In the genomic region with DNA sequence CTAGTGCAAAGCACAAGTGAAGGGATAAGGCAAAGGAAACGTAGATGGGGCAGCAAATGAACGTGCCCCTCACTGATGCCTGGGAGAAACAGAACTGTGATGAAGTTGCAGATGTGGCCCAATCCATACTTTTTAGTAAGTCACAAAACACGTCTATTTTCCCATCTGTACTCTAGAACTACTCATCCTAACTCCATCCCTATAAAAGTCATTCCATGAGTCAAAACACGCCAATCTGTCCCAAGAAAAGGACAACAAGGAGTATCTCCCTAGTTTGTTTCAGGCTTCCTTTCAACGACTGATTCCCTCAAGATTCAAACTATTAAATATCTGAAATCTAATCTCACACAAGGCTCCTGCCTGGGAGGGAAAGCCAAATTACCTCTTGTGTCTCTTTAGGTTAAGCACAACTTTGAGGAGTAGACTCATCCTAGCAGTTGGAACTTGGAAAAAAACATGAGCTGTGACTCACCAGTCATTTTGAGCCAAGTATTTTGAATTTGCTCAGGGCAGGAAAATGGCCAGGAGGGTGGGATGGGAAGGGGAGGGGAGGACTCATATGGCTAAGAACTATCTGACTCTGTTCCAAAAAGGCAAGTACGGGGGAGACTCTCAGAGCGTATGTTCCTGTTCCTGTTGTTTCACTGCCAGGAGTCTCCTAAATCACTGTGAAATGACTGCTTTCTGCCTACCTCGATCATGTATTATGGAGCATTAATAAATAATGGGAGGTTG, we compare ENCODE assay signal across 8 cellular contexts.
DNase-seq lines count a peak whose midpoint lies in the region; ATAC-seq and TF ChIP-seq lines count a peak whose summit lies in the region.
"Had no signal": no experiment of that assay in that cellular context is flagged by ENCODE, and none has a peak within 500 bp of the region (broad histone marks: within the 10 kb centered on the region; RNA-seq: fewer than 3 reads in every experiment).

No MANE protein-coding gene starts in this region.

- H3K27ac ChIP-seq in Peyer's patch (no peak overlapping the region), upper lobe of right lung (no peak overlapping the region)

- peaks cover 0 to 4% (median 0%) of the 10 kb centered on the region in 4 donors for H3K4me1 ChIP-seq in Peyer's patch
- H3K4me1 ChIP-seq in upper lobe of right lung, result no peaks in the 10 kb centered on the region

- H3K36me3 ChIP-seq in Peyer's patch, result no peaks in the 10 kb centered on the region
- no peaks in the 10 kb centered on the region for H3K36me3 ChIP-seq in upper lobe of right lung

- H3K4me3 ChIP-seq in Peyer's patch (no peak overlapping the region), upper lobe of right lung (no peak overlapping the region)

- no peaks in the 10 kb centered on the region for H3K9me3 ChIP-seq in Peyer's patch
- H3K9me3 ChIP-seq in upper lobe of right lung, result no peaks in the 10 kb centered on the region

- H3K4me1 Mint-ChIP-seq in MCF 10A (ENCODE audit: insufficient read depth, unreplicated experiment), result peaks cover 90% of the 10 kb centered on the region

- H3K36me3 Mint-ChIP-seq in MCF 10A (ENCODE audit: insufficient read depth, unreplicated experiment), result no peaks in the 10 kb centered on the region

- no peaks in the 10 kb centered on the region for H3K9me3 Mint-ChIP-seq in MCF 10A (ENCODE audit: unreplicated experiment)

- H3K4me3 Mint-ChIP-seq in MCF 10A (ENCODE audit: unreplicated experiment), result peak overlapping the region; percentile 40

- no peak for ATAC-seq in upper lobe of right lung

- TF ChIP-seq POLR2A in Peyer's patch (IDR thresholded peaks at IDR 0.05), result no peak

- H3K27ac Mint-ChIP-seq in MCF 10A (ENCODE audit: low read depth, unreplicated experiment), result peak overlapping the region; percentile 86

- DNase-seq in HT1080 (ENCODE audit: low read depth) (peak; percentile 94), MCF 10A (ENCODE audit: unreplicated experiment) (peak; percentile 100), iris pigment epithelial cell (ENCODE audit: low read depth) (peak; percentile 93), ureter (ENCODE audit: low spot score) (peak; percentile 50), Peyer's patch (no peak), upper lobe of right lung (no peak)
- no peak for DNase-seq in stimulated activated CD4-positive, alpha-beta T cell treated with anti-CD3 and anti-CD28 coated beads, Interleukin-2, amount 100 ng/mL, for 24 hours
- DNase-seq: NCI-H146 had no signal

- BruUV-seq in MCF 10A (replicated peaks; lab: Mats Ljungman, UMichigan), result TSS peak; percentile 81

- H3K27me3 Mint-ChIP-seq in MCF 10A (ENCODE audit: insufficient read depth, unreplicated experiment), result no peaks in the 10 kb centered on the region

- POLR2A ChIA-PET in MCF 10A (lab: Yijun Ruan, JAX), result interaction anchor here (0.5 to 41.8 kb wide), 19 partner anchors 3 to 1124 kb away, joined by 3 to 6956 read pairs (median 4); partner anchors contain the start of gene PLXNA2

- H3K27me3 ChIP-seq in Peyer's patch (no peaks in the 10 kb centered on the region), upper lobe of right lung (no peaks in the 10 kb centered on the region)

- CTCF ChIA-PET in MCF 10A (lab: Yijun Ruan, JAX), result interaction anchor here (0.6 to 41.1 kb wide), 17 partner anchors 7 to 782 kb away, joined by 3 to 1242 read pairs (median 7); no protein-coding TSS in a partner anchor

- TF ChIP-seq CTCF in MCF 10A (IDR thresholded peaks at IDR 0.05; ENCODE audit: unreplicated experiment) (no peak), Peyer's patch (IDR thresholded peaks at IDR 0.05) (no peak), upper lobe of right lung (IDR thresholded peaks at IDR 0.05) (no peak)

- intact Hi-C loops in MCF 10A (cut with micrococcal nuclease) (loop anchor here (1.0 to 5.0 kb wide), 3 partner anchors 20 to 382 kb away; no protein-coding TSS in a partner anchor), upper lobe of right lung (cut with DNase I) (no loop called here)

Comparison
In these comparisons a context has a peak if more than half of its experiments do, and no peak if none do; other contexts are left out.
1. DNase-seq: peak in HT1080 (single experiment), MCF 10A (single experiment), iris pigment epithelial cell (single experiment) and ureter (single experiment); none in Peyer's patch (0 of 3), stimulated activated CD4-positive, alpha-beta T cell treated with anti-CD3 and anti-CD28 coated beads, Interleukin-2, amount 100 ng/mL, for 24 hours (0 of 2) and upper lobe of right lung (single experiment).